8 cellular contexts compared by ENCODE assay signal in the genomic region with DNA sequence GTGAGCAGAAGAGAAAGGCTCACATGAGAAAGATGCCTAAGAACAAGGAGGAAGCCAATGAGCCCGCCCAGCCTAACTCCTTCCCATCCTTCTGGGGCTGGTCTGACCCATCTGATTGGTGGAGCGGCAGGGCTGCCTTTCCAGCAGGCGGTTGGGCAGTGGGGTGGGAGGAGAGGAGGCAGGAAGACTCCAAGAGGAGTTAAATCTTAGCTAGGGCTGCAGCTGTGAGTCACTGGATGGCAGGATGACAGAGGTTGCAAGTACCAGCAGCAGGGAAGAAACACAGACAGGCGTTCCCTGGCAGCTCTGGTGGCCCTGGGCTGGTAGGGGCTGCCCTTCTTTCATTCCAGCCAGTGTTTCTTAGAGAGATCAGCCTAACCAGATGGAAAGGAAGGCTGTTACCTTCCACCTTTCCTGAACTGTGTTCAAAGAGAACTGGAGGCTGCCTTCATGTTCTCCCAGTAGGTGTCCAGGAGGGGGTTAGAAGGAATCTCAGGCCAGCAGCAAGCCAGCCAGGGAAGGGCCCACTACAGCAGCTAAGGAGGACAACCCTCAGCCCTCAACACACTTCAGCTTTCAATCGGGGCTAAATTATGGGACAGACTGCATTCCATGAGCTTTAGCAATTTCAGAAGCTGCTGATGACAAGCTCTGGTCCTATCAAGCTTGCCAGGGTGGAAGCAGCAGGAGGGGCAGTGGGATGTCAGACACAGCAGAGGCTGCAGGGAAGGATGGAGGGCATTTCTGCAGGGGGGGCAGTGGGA. TPM values are rescaled to one million over a fixed set of nuclear protein-coding genes. Genes with fewer than 3 reads are reported as not detected.
DNase-seq lines count a peak whose midpoint lies in the region; TF ChIP-seq lines count a peak whose summit lies in the region.

No MANE protein-coding gene starts in this region.

- H3K4me3 Mint-ChIP-seq in neural crest cell, result peak overlapping the region; percentile 8

- no peak for TF ChIP-seq POLR2A in erythroblast (IDR thresholded peaks at IDR 0.05; ENCODE audit: low read length)

- no peaks in the 10 kb centered on the region for H3K9me3 Mint-ChIP-seq in neural crest cell

- TF ChIP-seq CTCF in HL-60 (IDR thresholded peaks at IDR 0.05; ENCODE audit: insufficient read depth, low read length) (no peak), fibroblast of the aortic adventitia (IDR thresholded peaks at IDR 0.05; ENCODE audit: insufficient read depth, low read length) (no peak), neural crest cell (conservative IDR thresholded peaks at IDR 0.05) (no peak)

- no peaks in the 10 kb centered on the region for H3K27me3 Mint-ChIP-seq in neural crest cell (ENCODE audit: low read depth)

- no peaks in the 10 kb centered on the region for H3K27me3 ChIP-seq in HL-60 (ENCODE audit: insufficient read depth, poor library complexity, severe bottlenecking)

- DNase-seq in AG08395 (ENCODE audit: low spot score), result peak; percentile 93
- DNase-seq in HL-60 (ENCODE audit: low read depth in 1 of 2, low spot score in 1 of 2), result peak; percentile 60 to 78
- peak; percentile 41 to 50 for DNase-seq in activated CD4-positive, alpha-beta T cell treated with anti-CD3 and anti-CD28 coated beads, Interleukin-2, amount 50 U/mL, for 48 hours
- DNase-seq in fibroblast of the aortic adventitia (ENCODE audit: low read depth), result peak; percentile 99
- DNase-seq in neural crest cell (ENCODE audit: low read depth, low spot score), result peak; percentile 39
- no peak for DNase-seq in NAMALWA (ENCODE audit: low spot score)
- no peak for DNase-seq in erythroblast (lab: John Stamatoyannopoulos, UW)
- DNase-seq in stimulated activated naive CD4-positive, alpha-beta T cell (lab: John Stamatoyannopoulos, UW), result no peak

- peak overlapping the region; percentile 35 for H3K27ac ChIP-seq in HL-60 (replicated peaks)

- peaks cover 3% of the 10 kb centered on the region for H3K36me3 Mint-ChIP-seq in neural crest cell (ENCODE audit: low read depth)

- H3K4me3 ChIP-seq in HL-60 (replicated peaks; ENCODE audit: insufficient read depth, low read length) (no peak overlapping the region), fibroblast of the aortic adventitia (ENCODE audit: low read depth, low read length) (peak overlapping the region; percentile 42)

- no peak overlapping the region for H3K27ac Mint-ChIP-seq in neural crest cell (ENCODE audit: unreplicated experiment)

- peaks cover 50% of the 10 kb centered on the region for H3K4me1 Mint-ChIP-seq in neural crest cell

RNA-seq across cellular contexts. Expression of a gene that starts 50.3 kb away (rescaled TPM):
- total RNA-seq in fibroblast of the aortic adventitia (ENCODE audit: low replicate concordance), result 34.4 and 40.9 TPM in 2 replicates
- total RNA-seq in neural crest cell, result 46.7 and 49.7 TPM in 2 replicates

Comparison
In these comparisons a context has a peak if more than half of its experiments do, and no peak if none do; other contexts are left out.
1. DNase-seq: peak in AG08395 (single experiment), HL-60 (2 of 2), activated CD4-positive, alpha-beta T cell treated with anti-CD3 and anti-CD28 coated beads, Interleukin-2, amount 50 U/mL, for 48 hours (2 of 2), fibroblast of the aortic adventitia (single experiment) and neural crest cell (single experiment); none in NAMALWA (single experiment), erythroblast (0 of 2) and stimulated activated naive CD4-positive, alpha-beta T cell (0 of 6).